In the genomic region with DNA sequence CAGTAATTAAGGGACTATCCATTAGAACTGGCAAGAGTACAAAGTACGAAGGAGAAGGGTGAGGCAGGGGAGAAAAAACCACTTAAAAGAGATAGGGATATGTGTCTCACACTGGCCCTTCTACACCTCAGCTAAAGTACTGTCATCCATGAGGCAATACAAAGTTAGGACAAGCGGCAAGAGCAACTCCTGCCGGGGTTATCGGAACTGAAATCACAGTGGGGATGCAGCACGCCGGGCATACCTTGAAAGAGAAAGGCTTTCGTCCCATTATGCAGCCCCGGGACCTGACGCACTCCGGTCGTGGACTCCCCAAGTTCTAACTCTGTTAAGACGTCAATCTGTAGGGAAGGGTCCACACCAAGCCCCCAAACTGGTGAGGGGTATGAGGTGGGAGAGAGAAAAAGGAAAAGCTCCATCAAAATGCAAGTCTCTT, we compare ENCODE assay signal across 8 cellular contexts. TPM values are rescaled to one million over a fixed set of nuclear protein-coding genes. Genes with fewer than 3 reads are reported as not detected.
DNase-seq lines count a peak whose midpoint lies in the region; TF ChIP-seq lines count a peak whose summit lies in the region.

No MANE protein-coding gene starts in this region.

- peaks cover 14% of the 10 kb centered on the region for H3K9me3 Mint-ChIP-seq in T-helper 1 cell treated with Interleukin-12 subunit alpha and Interleukin-12 subunit beta and Interleukin-4 antibody, amounts not matched to agents 30 μg/mL and 1 μg/mL, for 36 hours

- H3K9me3 ChIP-seq in osteoblast (ENCODE audit: low read depth, low read length), result no peaks in the 10 kb centered on the region

- H3K27ac ChIP-seq in osteoblast (ENCODE audit: low read depth, low read length), result no peak overlapping the region

- H3K27me3 Mint-ChIP-seq in T-helper 1 cell treated with Interleukin-12 subunit alpha and Interleukin-12 subunit beta and Interleukin-4 antibody, amounts not matched to agents 30 μg/mL and 1 μg/mL, for 36 hours (ENCODE audit: low read depth), result peaks cover 45% of the 10 kb centered on the region

- peaks cover 21% of the 10 kb centered on the region for H3K27me3 ChIP-seq in osteoblast (ENCODE audit: insufficient read depth, low read length)

- no peaks in the 10 kb centered on the region for H3K79me2 ChIP-seq in osteoblast (ENCODE audit: insufficient read depth, low read length)

- no peaks in the 10 kb centered on the region for H3K36me3 ChIP-seq in osteoblast (ENCODE audit: insufficient read depth, low read length)

- peak; percentile 11 for DNase-seq in NCI-H2227 (lab: John Stamatoyannopoulos, UW; ENCODE audit: unreplicated experiment)
- DNase-seq in NCI-H2227 treated with DMSO at 0.1 percent for 48 hours (lab: John Stamatoyannopoulos, UW), result no peak
- DNase-seq in effector CD4-positive, alpha-beta T cell, result peak; percentile 11
- DNase-seq in osteoblast (ENCODE audit: insufficient read length, low spot score, missing footprints), result peak; percentile 35
- DNase-seq in COLO829 (ENCODE audit: low spot score), result no peak
- DNase-seq in GOT3 (lab: John Stamatoyannopoulos, UW), result no peak
- DNase-seq in NCI-H1048 (lab: John Stamatoyannopoulos, UW), result no peak

- H4K20me1 ChIP-seq in osteoblast (ENCODE audit: insufficient read depth, low read length), result no peaks in the 10 kb centered on the region

- H2AFZ ChIP-seq in osteoblast (ENCODE audit: low read length), result peak overlapping the region; percentile 59

- H3K4me2 ChIP-seq in osteoblast (ENCODE audit: insufficient read depth, low read length), result peak overlapping the region; percentile 86

- peaks cover 34% of the 10 kb centered on the region for H3K4me1 Mint-ChIP-seq in T-helper 1 cell treated with Interleukin-12 subunit alpha and Interleukin-12 subunit beta and Interleukin-4 antibody, amounts not matched to agents 30 μg/mL and 1 μg/mL, for 36 hours (ENCODE audit: low read depth)

- H3K4me3 ChIP-seq in osteoblast (ENCODE audit: insufficient read depth, low read length), result peak overlapping the region; percentile 64

- peaks cover 8% of the 10 kb centered on the region for H3K36me3 Mint-ChIP-seq in T-helper 1 cell treated with Interleukin-12 subunit alpha and Interleukin-12 subunit beta and Interleukin-4 antibody, amounts not matched to agents 30 μg/mL and 1 μg/mL, for 36 hours (ENCODE audit: low read depth)

- H3K4me1 ChIP-seq in osteoblast (ENCODE audit: insufficient read depth, low read length), result peaks cover 3% of the 10 kb centered on the region

- peak overlapping the region; percentile 92 for H3K4me3 Mint-ChIP-seq in T-helper 1 cell treated with Interleukin-12 subunit alpha and Interleukin-12 subunit beta and Interleukin-4 antibody, amounts not matched to agents 30 μg/mL and 1 μg/mL, for 36 hours

- no peak overlapping the region for H3K27ac Mint-ChIP-seq in T-helper 1 cell treated with Interleukin-12 subunit alpha and Interleukin-12 subunit beta and Interleukin-4 antibody, amounts not matched to agents 30 μg/mL and 1 μg/mL, for 36 hours

- no peak for TF ChIP-seq CTCF in osteoblast (IDR thresholded peaks at IDR 0.05; ENCODE audit: extremely low read depth, low read depth, low read length)

RNA-seq across cellular contexts. Expression of a gene that starts 1.1 kb away (rescaled TPM):
- total RNA-seq in osteoblast, result not detected in 2 replicates

Comparison
In these comparisons a context has a peak if more than half of its experiments do, and no peak if none do; other contexts are left out.
1. DNase-seq: peak in NCI-H2227 (single experiment), effector CD4-positive, alpha-beta T cell (single experiment) and osteoblast (single experiment); none in NCI-H2227 treated with DMSO at 0.1 percent for 48 hours (single experiment), COLO829 (single experiment), GOT3 (single experiment) and NCI-H1048 (single experiment).